8 cellular contexts compared by ENCODE assay signal in the genomic region with DNA sequence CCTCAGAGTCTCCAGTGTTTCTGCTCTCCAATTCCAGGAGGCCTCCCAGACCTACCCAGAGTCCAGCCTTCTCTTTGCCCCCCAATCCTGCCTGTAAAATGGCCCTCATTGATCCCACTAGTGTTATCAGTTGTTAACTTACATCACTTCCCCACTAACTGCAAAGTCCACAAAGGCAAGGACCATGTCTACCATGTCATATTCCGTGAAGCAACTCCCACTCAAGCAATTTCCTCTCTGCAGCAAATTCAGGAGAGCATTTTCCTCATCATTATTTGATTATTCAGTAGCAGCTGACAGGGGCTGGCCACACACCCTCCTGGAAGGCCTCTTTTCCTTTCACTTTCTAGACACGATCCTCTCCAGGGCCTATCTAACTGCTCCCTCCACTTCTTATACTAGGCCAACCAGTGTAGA.
DNase-seq lines count a peak whose midpoint lies in the region; ATAC-seq and TF ChIP-seq lines count a peak whose summit lies in the region.

No MANE protein-coding gene starts in this region.

- H3K9me3 ChIP-seq in Panc1 (ENCODE audit: control insufficient read depth, insufficient read depth, low read depth, low read length) (no peaks in the 10 kb centered on the region), right atrium auricular region (no peaks in the 10 kb centered on the region), upper lobe of left lung (no peaks in the 10 kb centered on the region), ascending aorta (no peaks in the 10 kb centered on the region)

- TF ChIP-seq CTCF in Panc1 (IDR thresholded peaks at IDR 0.05) (no peak), right atrium auricular region (IDR thresholded peaks at IDR 0.05) (no peak), upper lobe of left lung (IDR thresholded peaks at IDR 0.05) (peak in 1 of 6 experiments; percentile 6), ascending aorta (IDR thresholded peaks at IDR 0.05) (no peak)

- H3K36me3 ChIP-seq in Panc1 (ENCODE audit: control insufficient read depth, insufficient read depth, low read length) (no peaks in the 10 kb centered on the region), right atrium auricular region (no peaks in the 10 kb centered on the region), upper lobe of left lung (no peaks in the 10 kb centered on the region), ascending aorta (no peaks in the 10 kb centered on the region)

- DNase-seq in Right ventricle myocardium inferior (ENCODE audit: missing footprints) (no peak), cardiac septum (ENCODE audit: low spot score) (no peak), Panc1 (ENCODE audit: low read depth, low spot score) (no peak), right atrium auricular region (ENCODE audit: low spot score) (no peak), upper lobe of left lung (peak in 1 of 2 donors; percentile 44), ascending aorta (ENCODE audit: low spot score in 2 of 2) (no peak), NCI-H526 (lab: John Stamatoyannopoulos, UW) (no peak)

- ATAC-seq in Right ventricle myocardium inferior (peak; percentile 49), Panc1 (peak; percentile 44; the same call in 1 of the 2 replicates), upper lobe of left lung (ENCODE audit: low FRiP score in 2 of 2) (peak in 1 of 2 donors; percentile 53), GM19351 (IDR thresholded peaks at IDR 0.05; ENCODE audit: unreplicated experiment) (no peak)

- H3K4me3 ChIP-seq in Panc1 (ENCODE audit: low read depth in 2 of 2, low read length in 2 of 2) (no peak overlapping the region), right atrium auricular region (no peak overlapping the region), upper lobe of left lung (peak overlapping the region in 1 of 4 donors; percentile 12), ascending aorta (no peak overlapping the region)

- CTCF ChIA-PET in Panc1 (lab: Charles Lee) = no interaction called here

- in situ Hi-C loops in Panc1 (cut with HindIII; ENCODE audit: low pct_unique_long_range_greater_than_20kb, low sequenced_read_pairs) = no loop called here

- H3K27me3 ChIP-seq in Panc1 (ENCODE audit: control insufficient read depth, insufficient read depth, low read length) (no peaks in the 10 kb centered on the region), right atrium auricular region (no peaks in the 10 kb centered on the region), upper lobe of left lung (no peaks in the 10 kb centered on the region), ascending aorta (no peaks in the 10 kb centered on the region)

- no TSS peak for BruUV-seq in Panc1 (replicated peaks; lab: Mats Ljungman, UMichigan)

- POLR2A ChIA-PET in Panc1 (lab: Charles Lee) = no interaction called here

- no peak for TF ChIP-seq POLR2A in upper lobe of left lung (IDR thresholded peaks at IDR 0.05)

- H3K27ac ChIP-seq in Panc1 (ENCODE audit: low read length) = no peak overlapping the region
- H3K27ac ChIP-seq in right atrium auricular region = peak overlapping the region; percentile 34 to 42
- peak overlapping the region; percentile 27 to 71 (median 50) for H3K27ac ChIP-seq in upper lobe of left lung
- H3K27ac ChIP-seq in ascending aorta = no peak overlapping the region

- no peak for TF ChIP-seq EP300 in upper lobe of left lung (IDR thresholded peaks at IDR 0.05)

- H3K4me1 ChIP-seq in Panc1 (ENCODE audit: control insufficient read depth, insufficient read depth, low read length) (peaks cover 81% of the 10 kb centered on the region), right atrium auricular region (peaks cover 6 to 87% of the 10 kb centered on the region in 2 donors), upper lobe of left lung (peaks cover 61 to 83% (median 73%) of the 10 kb centered on the region in 4 donors), ascending aorta (peaks cover 15 to 37% of the 10 kb centered on the region in 2 donors)

- 0 to 8% methylated on average over 2 of the region's 2 CpGs for WGBS in upper lobe of left lung, 2 donors

- intact Hi-C loops in Right ventricle myocardium inferior (cut with DNase I) = loop anchor here (5.0 kb wide), 2 partner anchors 38 to 62 kb away; no protein-coding TSS in a partner anchor
- intact Hi-C loops in cardiac septum (cut with DNase I) = loop anchor here (5.0 kb wide), 1 partner anchor 38 kb away; no protein-coding TSS in a partner anchor
- intact Hi-C loops in Panc1 (cut with micrococcal nuclease; ENCODE audit: unreplicated experiment) = no loop called here
- intact Hi-C loops in ascending aorta (cut with DNase I) = no loop called here

Comparison
In these comparisons a context has a peak if more than half of its experiments do, and no peak if none do; other contexts are left out.
1. H3K27ac ChIP-seq: peak in right atrium auricular region (2 of 2) and upper lobe of left lung (4 of 4); none in Panc1 (single experiment) and ascending aorta (0 of 2).
2. intact Hi-C loops: an anchor here in Right ventricle myocardium inferior (5.0 kb wide) and cardiac septum (5.0 kb wide); none called in Panc1 and ascending aorta.